18 cellular contexts compared by ENCODE assay signal in the genomic region with DNA sequence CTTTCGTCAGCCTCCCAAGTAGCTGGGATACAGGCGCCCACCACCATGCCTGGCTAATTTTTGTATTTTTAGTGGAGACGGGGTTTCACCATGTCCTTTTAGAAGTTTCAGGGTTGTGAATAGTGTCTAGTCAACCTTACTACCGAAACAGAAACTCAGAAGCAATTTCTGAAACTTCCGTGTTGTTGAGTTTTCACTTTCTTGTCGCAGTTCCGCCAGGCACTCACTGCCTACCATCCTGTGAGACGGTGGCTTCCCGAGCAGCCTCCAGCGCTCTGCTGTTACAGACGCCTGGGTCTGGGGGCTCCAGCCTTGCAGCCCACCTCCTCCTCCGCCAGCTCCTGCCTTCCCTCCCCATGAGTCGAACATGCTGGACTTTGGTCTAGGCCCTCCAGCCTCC. TPM values are rescaled to one million over a fixed set of nuclear protein-coding genes. Genes with fewer than 3 reads are reported as not detected.
DNase-seq lines count a peak whose midpoint lies in the region; ATAC-seq and TF ChIP-seq lines count a peak whose summit lies in the region.
"Not testable (repeated sequence)": the region's sequence is repeated elsewhere in the genome, so short reads cannot be mapped to it uniquely, and the experiment has no call there.
"Had no signal": no experiment of that assay in that cellular context is flagged by ENCODE, and none has a peak within 500 bp of the region (broad histone marks: within the 10 kb centered on the region; RNA-seq: fewer than 3 reads in every experiment).

No MANE protein-coding gene starts in this region.

- not testable (repeated sequence) for H3K4me3 ChIP-seq in CD4-positive, alpha-beta memory T cell (ENCODE audit: low read length in 2 of 2); naive thymus-derived CD4-positive, alpha-beta T cell (ENCODE audit: low read length)

- peak in 3 of 5 donors; percentile 35 to 55 (median 42) for DNase-seq in CD4-positive, alpha-beta memory T cell
- peak; percentile 47 for DNase-seq in NOMO-1 treated with DMSO at 0.1 percent for 48 hours (lab: John Stamatoyannopoulos, UW; ENCODE audit: unreplicated experiment)
- DNase-seq in activated CD8-positive, alpha-beta T cell treated with anti-CD3 and anti-CD28 coated beads for 36 hours, result peak; percentile 21
- not testable (repeated sequence) for DNase-seq in naive thymus-derived CD4-positive, alpha-beta T cell

- intact Hi-C loops in CD4-positive, alpha-beta memory T cell (cut with micrococcal nuclease), result loop anchor here (1.0 kb wide), 1 partner anchor 17 kb away; no protein-coding TSS in a partner anchor
- intact Hi-C loops in activated CD8-positive, alpha-beta T cell treated with anti-CD3 and anti-CD28 coated beads for 36 hours (cut with micrococcal nuclease); naive thymus-derived CD4-positive, alpha-beta T cell (cut with micrococcal nuclease): not testable (repeated sequence)

- POLR2A ChIA-PET in CD4-positive, alpha-beta memory T cell (lab: Charles Lee; ENCODE audit: partially characterized antibody), result interaction anchor here (0.9 to 1.5 kb wide), 3 partner anchors 9 to 17 kb away, joined by 3 to 6 read pairs (median 4); no protein-coding TSS in a partner anchor
- POLR2A ChIA-PET in activated CD8-positive, alpha-beta T cell treated with anti-CD3 and anti-CD28 coated beads for 36 hours (lab: Charles Lee); naive thymus-derived CD4-positive, alpha-beta T cell (lab: Charles Lee): not testable (repeated sequence)

- H3K36me3 ChIP-seq in CD4-positive, alpha-beta memory T cell (ENCODE audit: insufficient read depth, low read length); naive thymus-derived CD4-positive, alpha-beta T cell (ENCODE audit: control insufficient read depth in 2 of 3, insufficient read depth in 3 of 3, low read length in 3 of 3): not testable (repeated sequence)

- not testable (repeated sequence) for H3K9me3 ChIP-seq in CD4-positive, alpha-beta memory T cell (ENCODE audit: control insufficient read depth in 1 of 2, low read length in 2 of 2); naive thymus-derived CD4-positive, alpha-beta T cell (ENCODE audit: control insufficient read depth in 2 of 3, low read length in 3 of 3)

- not testable (repeated sequence) for H3K27me3 ChIP-seq in CD4-positive, alpha-beta memory T cell (ENCODE audit: insufficient read depth, low read length); naive thymus-derived CD4-positive, alpha-beta T cell (ENCODE audit: control insufficient read depth in 2 of 2, insufficient read depth in 2 of 2, low read length in 2 of 2)

- H3K4me1 ChIP-seq in CD4-positive, alpha-beta memory T cell (ENCODE audit: insufficient read depth, low read length), result peaks cover 11% of the 10 kb centered on the region
- H3K4me1 ChIP-seq in naive thymus-derived CD4-positive, alpha-beta T cell (ENCODE audit: control insufficient read depth in 2 of 2, insufficient read depth in 2 of 2, low read length in 2 of 2), result not testable (repeated sequence)

- ATAC-seq in GM18867 (IDR thresholded peaks at IDR 0.05; ENCODE audit: unreplicated experiment), result peak; percentile 96
- peak; percentile 83 for ATAC-seq in GM21381 (IDR thresholded peaks at IDR 0.05; ENCODE audit: unreplicated experiment)
- peak; percentile 57 for ATAC-seq in HG02763 (IDR thresholded peaks at IDR 0.05; ENCODE audit: unreplicated experiment)
- peak; percentile 84 for ATAC-seq in HG03342 (IDR thresholded peaks at IDR 0.05; ENCODE audit: unreplicated experiment)
- peak; percentile 55 for ATAC-seq in activated CD8-positive, alpha-beta T cell treated with anti-CD3 and anti-CD28 coated beads for 36 hours
- peak; percentile 22 for ATAC-seq in naive thymus-derived CD4-positive, alpha-beta T cell

- TF ChIP-seq CTCF in activated CD8-positive, alpha-beta T cell treated with anti-CD3 and anti-CD28 coated beads for 36 hours (IDR thresholded peaks at IDR 0.05), result not testable (repeated sequence)

- H3K36me3 Mint-ChIP-seq in CD4-positive, alpha-beta memory T cell; activated CD8-positive, alpha-beta T cell treated with anti-CD3 and anti-CD28 coated beads for 36 hours (ENCODE audit: low read depth); naive thymus-derived CD4-positive, alpha-beta T cell: not testable (repeated sequence)

- H3K27me3 Mint-ChIP-seq in CD4-positive, alpha-beta memory T cell, result not testable (repeated sequence)
- peaks cover 28% of the 10 kb centered on the region for H3K27me3 Mint-ChIP-seq in activated CD8-positive, alpha-beta T cell treated with anti-CD3 and anti-CD28 coated beads for 36 hours
- peaks cover 34 to 47% (median 40%) of the 10 kb centered on the region in 5 donors for H3K27me3 Mint-ChIP-seq in naive thymus-derived CD4-positive, alpha-beta T cell

- CTCF ChIA-PET in CD4-positive, alpha-beta memory T cell (lab: Charles Lee; ENCODE audit: partially characterized antibody), result interaction anchor here (1.0 to 1.8 kb wide), 3 partner anchors 8 to 31 kb away, joined by 4 to 12 read pairs (median 4); no protein-coding TSS in a partner anchor
- CTCF ChIA-PET in activated CD8-positive, alpha-beta T cell treated with anti-CD3 and anti-CD28 coated beads for 36 hours (lab: Charles Lee), result interaction anchor here (1.4 to 1.8 kb wide), 2 partner anchors 10 to 33 kb away, joined by 4 to 5 read pairs; no protein-coding TSS in a partner anchor
- CTCF ChIA-PET in naive thymus-derived CD4-positive, alpha-beta T cell (lab: Charles Lee), result interaction anchor here (0.6 to 1.2 kb wide), 3 partner anchors 9 to 812 kb away, joined by 3 read pairs; no protein-coding TSS in a partner anchor

- H3K27ac ChIP-seq in CD4-positive, alpha-beta memory T cell (ENCODE audit: low read depth, low read length); naive thymus-derived CD4-positive, alpha-beta T cell (ENCODE audit: low read depth, low read length): not testable (repeated sequence)

- H3K27ac Mint-ChIP-seq in CD4-positive, alpha-beta memory T cell, result peak overlapping the region; percentile 60 to 93 (median 92)
- not testable (repeated sequence) for H3K27ac Mint-ChIP-seq in activated CD8-positive, alpha-beta T cell treated with anti-CD3 and anti-CD28 coated beads for 36 hours
- peak overlapping the region in 2 of 9 donors; percentile 7 to 54 for H3K27ac Mint-ChIP-seq in naive thymus-derived CD4-positive, alpha-beta T cell

- H3K4me1 Mint-ChIP-seq in CD4-positive, alpha-beta memory T cell, result peaks cover 6 to 20% (median 9%) of the 10 kb centered on the region in 4 donors
- H3K4me1 Mint-ChIP-seq in activated CD8-positive, alpha-beta T cell treated with anti-CD3 and anti-CD28 coated beads for 36 hours (ENCODE audit: low read depth); naive thymus-derived CD4-positive, alpha-beta T cell: not testable (repeated sequence)

- not testable (repeated sequence) for H3K9me3 Mint-ChIP-seq in CD4-positive, alpha-beta memory T cell; activated CD8-positive, alpha-beta T cell treated with anti-CD3 and anti-CD28 coated beads for 36 hours; naive thymus-derived CD4-positive, alpha-beta T cell

- H3K4me3 Mint-ChIP-seq in CD4-positive, alpha-beta memory T cell, result peak overlapping the region; percentile 64 to 86 (median 80)
- H3K4me3 Mint-ChIP-seq in activated CD8-positive, alpha-beta T cell treated with anti-CD3 and anti-CD28 coated beads for 36 hours; naive thymus-derived CD4-positive, alpha-beta T cell: not testable (repeated sequence)

RNA-seq across cellular contexts. Expression of a gene that starts 2.3 kb away (rescaled TPM):
- not detected for total RNA-seq in CD4-positive, alpha-beta memory T cell
- not detected for polyA plus RNA-seq in CD4-positive, alpha-beta memory T cell
- not detected for total RNA-seq in activated CD8-positive, alpha-beta T cell treated with anti-CD3 and anti-CD28 coated beads for 36 hours
- total RNA-seq in naive thymus-derived CD4-positive, alpha-beta T cell, result not detected
- polyA plus RNA-seq in naive thymus-derived CD4-positive, alpha-beta T cell, result not detected
- total RNA-seq: breast epithelium; esophagus squamous epithelium; lung; naive thymus-derived CD8-positive, alpha-beta T cell; posterior vena cava; stomach; ureter had no signal
- polyA plus RNA-seq: A549; immature natural killer cell; lung; naive thymus-derived CD8-positive, alpha-beta T cell; small intestine; stomach had no signal

RNA-seq across cellular contexts. Expression of a gene that starts 7.8 kb away (rescaled TPM):
- total RNA-seq in CD4-positive, alpha-beta memory T cell, result not detected
- not detected for polyA plus RNA-seq in CD4-positive, alpha-beta memory T cell
- total RNA-seq in activated CD8-positive, alpha-beta T cell treated with anti-CD3 and anti-CD28 coated beads for 36 hours, result not detected
- total RNA-seq in naive thymus-derived CD4-positive, alpha-beta T cell, result not detected
- not detected for polyA plus RNA-seq in naive thymus-derived CD4-positive, alpha-beta T cell
- total RNA-seq: breast epithelium; esophagus squamous epithelium; lung; naive thymus-derived CD8-positive, alpha-beta T cell; posterior vena cava; stomach; ureter had no signal
- polyA plus RNA-seq: A549; immature natural killer cell; naive thymus-derived CD8-positive, alpha-beta T cell; stomach had no signal

RNA-seq across cellular contexts. Expression of a gene that starts 16.0 kb away (rescaled TPM):
- not detected for total RNA-seq in CD4-positive, alpha-beta memory T cell
- polyA plus RNA-seq in CD4-positive, alpha-beta memory T cell, result not detected
- total RNA-seq in activated CD8-positive, alpha-beta T cell treated with anti-CD3 and anti-CD28 coated beads for 36 hours, result not detected
- not detected for total RNA-seq in naive thymus-derived CD4-positive, alpha-beta T cell
- not detected for polyA plus RNA-seq in naive thymus-derived CD4-positive, alpha-beta T cell
- total RNA-seq: breast epithelium; esophagus squamous epithelium; lung; naive thymus-derived CD8-positive, alpha-beta T cell; posterior vena cava; stomach; ureter had no signal
- polyA plus RNA-seq: A549; immature natural killer cell; lung; naive thymus-derived CD8-positive, alpha-beta T cell; small intestine; stomach had no signal

RNA-seq across cellular contexts. Expression of a gene that starts 20.8 kb away (rescaled TPM):
- total RNA-seq in CD4-positive, alpha-beta memory T cell, result not detected
- polyA plus RNA-seq in CD4-positive, alpha-beta memory T cell, result under 1 TPM in 1 of 2 donors, not detected in 1; 0.29 TPM
- not detected for total RNA-seq in activated CD8-positive, alpha-beta T cell treated with anti-CD3 and anti-CD28 coated beads for 36 hours
- not detected for total RNA-seq in naive thymus-derived CD4-positive, alpha-beta T cell
- polyA plus RNA-seq in naive thymus-derived CD4-positive, alpha-beta T cell, result not detected
- total RNA-seq: breast epithelium; esophagus squamous epithelium; lung; naive thymus-derived CD8-positive, alpha-beta T cell; posterior vena cava; stomach; ureter had no signal
- polyA plus RNA-seq: A549; immature natural killer cell; lung; naive thymus-derived CD8-positive, alpha-beta T cell; small intestine had no signal

RNA-seq across cellular contexts. Expression of a gene that starts 23.7 kb away (rescaled TPM):
- not detected for total RNA-seq in CD4-positive, alpha-beta memory T cell
- not detected for polyA plus RNA-seq in CD4-positive, alpha-beta memory T cell
- total RNA-seq in activated CD8-positive, alpha-beta T cell treated with anti-CD3 and anti-CD28 coated beads for 36 hours, result not detected
- total RNA-seq in naive thymus-derived CD4-positive, alpha-beta T cell, result not detected
- polyA plus RNA-seq in naive thymus-derived CD4-positive, alpha-beta T cell, result not detected
- total RNA-seq: breast epithelium; esophagus squamous epithelium; lung; naive thymus-derived CD8-positive, alpha-beta T cell; posterior vena cava; stomach; ureter had no signal
- polyA plus RNA-seq: A549; immature natural killer cell; lung; naive thymus-derived CD8-positive, alpha-beta T cell; small intestine; stomach had no signal

Comparison
In these comparisons a context has a peak if more than half of its experiments do, and no peak if none do; other contexts are left out.
1. ATAC-seq: peak in every context shown above with its lines; median percentile 96 in GM18867; 84 in HG03342; 83 in GM21381; 57 in HG02763; 55 in activated CD8-positive, alpha-beta T cell treated with anti-CD3 and anti-CD28 coated beads for 36 hours; 22 in naive thymus-derived CD4-positive, alpha-beta T cell.